ENCODE assay signal across 20 cellular contexts in the genomic region with DNA sequence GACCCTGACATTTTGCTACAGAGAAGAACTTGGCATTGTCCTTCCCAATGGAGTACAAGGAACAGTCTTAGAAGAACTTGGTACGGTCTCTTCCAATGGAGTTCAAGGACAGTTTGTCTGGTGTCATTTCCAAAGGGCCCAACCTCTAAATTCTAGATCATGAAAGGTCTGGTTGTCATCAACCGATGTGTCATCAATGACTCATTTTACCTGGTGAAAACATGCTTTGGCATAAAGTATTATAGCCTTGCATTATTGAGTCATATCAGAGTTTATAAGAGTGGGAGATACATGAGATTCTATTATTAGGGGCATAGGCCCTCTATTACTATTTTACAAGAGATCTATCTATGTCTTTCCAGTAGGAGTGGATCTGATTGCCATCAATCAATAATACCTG. TPM values are rescaled to one million over a fixed set of nuclear protein-coding genes. Genes with fewer than 3 reads are reported as not detected.
DNase-seq lines count a peak whose midpoint lies in the region; ATAC-seq, FAIRE-seq and TF ChIP-seq lines count a peak whose summit lies in the region.
"Had no signal": no experiment of that assay in that cellular context is flagged by ENCODE, and none has a peak within 500 bp of the region (broad histone marks: within the 10 kb centered on the region; RNA-seq: fewer than 3 reads in every experiment).

No MANE protein-coding gene starts in this region.

- H4K20me1 ChIP-seq in PC-3 (ENCODE audit: low read length), result no peaks in the 10 kb centered on the region

- H3K9me2 ChIP-seq in PC-3 (replicated peaks; ENCODE audit: low read length), result no peaks in the 10 kb centered on the region

- H3K9ac ChIP-seq in PC-3 (ENCODE audit: low read length), result no peak overlapping the region

- no peak for TF ChIP-seq POLR2A in right lobe of liver (IDR thresholded peaks at IDR 0.05)

- H3K4me3 Mint-ChIP-seq in activated naive CD8-positive, alpha-beta T cell treated with anti-CD3 and anti-CD28 coated beads, Interleukin-2, amount 50 U/mL, for 24 hours, result no peak overlapping the region
- H3K4me3 Mint-ChIP-seq in activated naive CD8-positive, alpha-beta T cell treated with anti-CD3 and anti-CD28 coated beads for 36 hours, result no peak overlapping the region
- H3K4me3 Mint-ChIP-seq: B cell; CD4-positive, alpha-beta T cell had no signal

- H3K4me1 Mint-ChIP-seq in activated naive CD8-positive, alpha-beta T cell treated with anti-CD3 and anti-CD28 coated beads, Interleukin-2, amount 50 U/mL, for 24 hours, result peaks cover 7% of the 10 kb centered on the region
- H3K4me1 Mint-ChIP-seq in activated naive CD8-positive, alpha-beta T cell treated with anti-CD3 and anti-CD28 coated beads for 36 hours, result peaks cover 7% of the 10 kb centered on the region
- H3K4me1 Mint-ChIP-seq: B cell had no signal

- H3K4me1 ChIP-seq in PC-3 (ENCODE audit: insufficient read depth, low read length), result peaks cover 30% of the 10 kb centered on the region
- peaks cover 0 to 7% (median 0%) of the 10 kb centered on the region in 4 donors for H3K4me1 ChIP-seq in right lobe of liver
- H3K4me1 ChIP-seq: HAP-1, SJSA1 had no signal

- WGBS in right lobe of liver (ENCODE audit: insufficient coverage, low coverage, low lambda C conversion rate, missing lambda C conversion rate), result 61% methylated on average over 2 of the region's 2 CpGs

- H3K27ac ChIP-seq in PC-3 (ENCODE audit: low read length) (peak overlapping the region; percentile 46), right lobe of liver (peak overlapping the region in 2 of 3 donors; percentile 85 to 98)
- H3K27ac ChIP-seq: HL-60, SJSA1 had no signal

- H3K79me2 ChIP-seq in PC-3 (ENCODE audit: low read length), result no peaks in the 10 kb centered on the region

- H3K4me2 ChIP-seq in PC-3 (ENCODE audit: low read length), result no peak overlapping the region

- TF ChIP-seq CTCF in PC-3 (conservative IDR thresholded peaks at IDR 0.05; ENCODE audit: low read depth, low read length), result no peak
- TF ChIP-seq CTCF in bronchial epithelial cell (IDR thresholded peaks at IDR 0.05; ENCODE audit: insufficient read depth, low read length, severe bottlenecking), result no peak
- TF ChIP-seq CTCF in right lobe of liver (IDR thresholded peaks at IDR 0.05), result no peak

- H3K27me3 ChIP-seq in PC-3 (ENCODE audit: low read length), result no peaks in the 10 kb centered on the region
- no peaks in the 10 kb centered on the region for H3K27me3 ChIP-seq in bronchial epithelial cell (ENCODE audit: control insufficient read depth, insufficient read depth, low read length)
- H3K27me3 ChIP-seq in right lobe of liver, result no peaks in the 10 kb centered on the region

- POLR2A ChIA-PET in PC-3 (lab: Charles Lee; ENCODE audit: unreplicated experiment), result no interaction called here

- H3K9me3 Mint-ChIP-seq in activated naive CD8-positive, alpha-beta T cell treated with anti-CD3 and anti-CD28 coated beads, Interleukin-2, amount 50 U/mL, for 24 hours, result no peaks in the 10 kb centered on the region
- H3K9me3 Mint-ChIP-seq in activated naive CD8-positive, alpha-beta T cell treated with anti-CD3 and anti-CD28 coated beads for 36 hours, result no peaks in the 10 kb centered on the region
- H3K9me3 Mint-ChIP-seq: CD4-positive, alpha-beta T cell had no signal

- H2AFZ ChIP-seq in PC-3 (ENCODE audit: low read length), result no peak overlapping the region

- no peak overlapping the region for H3K27ac Mint-ChIP-seq in activated naive CD8-positive, alpha-beta T cell treated with anti-CD3 and anti-CD28 coated beads, Interleukin-2, amount 50 U/mL, for 24 hours
- no peak overlapping the region for H3K27ac Mint-ChIP-seq in activated naive CD8-positive, alpha-beta T cell treated with anti-CD3 and anti-CD28 coated beads for 36 hours
- H3K27ac Mint-ChIP-seq: B cell; CD4-positive, alpha-beta T cell had no signal

- intact Hi-C loops in PC-3 (cut with micrococcal nuclease) (no loop called here), right lobe of liver (cut with DNase I) (no loop called here)

- H3F3A ChIP-seq in PC-3 (ENCODE audit: low read length, unreplicated experiment), result no peaks in the 10 kb centered on the region

- no peaks in the 10 kb centered on the region for H3K9me3 ChIP-seq in PC-3 (ENCODE audit: low read length)
- H3K9me3 ChIP-seq in right lobe of liver, result no peaks in the 10 kb centered on the region
- H3K9me3 ChIP-seq: HAP-1, SJSA1 had no signal

- no peak for FAIRE-seq in bronchial epithelial cell (lab: Jason Lieb, UNC)
- FAIRE-seq: GM19239, HTR-8/SVneo had no signal

- H3K4me3 ChIP-seq in PC-3 (ENCODE audit: low read length) (no peak overlapping the region), bronchial epithelial cell (ENCODE audit: low read depth, low read length) (no peak overlapping the region), right lobe of liver (peak overlapping the region in 1 of 3 donors; percentile 62)
- H3K4me3 ChIP-seq: HAP-1, SJSA1 had no signal

- no peak for DNase-seq in activated naive CD8-positive, alpha-beta T cell treated with anti-CD3 and anti-CD28 coated beads, Interleukin-2, amount 50 U/mL, for 24 hours
- no peak for DNase-seq in activated naive CD8-positive, alpha-beta T cell treated with anti-CD3 and anti-CD28 coated beads for 36 hours
- DNase-seq in PC-3 (peak; percentile 84), bronchial epithelial cell (ENCODE audit: low read depth) (peak; percentile 82), right lobe of liver (no peak), NCI-H1048 (lab: John Stamatoyannopoulos, UW) (no peak)
- DNase-seq: CD4-positive, alpha-beta T cell; DMS53; MV-4-11; NCI-H1436; NCI-H2081; NCI-H748 treated with DMSO at 0.1 percent for 48 hours had no signal

- CTCF ChIA-PET in PC-3 (lab: Charles Lee), result no interaction called here

- H3K27me3 Mint-ChIP-seq in activated naive CD8-positive, alpha-beta T cell treated with anti-CD3 and anti-CD28 coated beads, Interleukin-2, amount 50 U/mL, for 24 hours, result peaks cover 2% of the 10 kb centered on the region
- H3K27me3 Mint-ChIP-seq in activated naive CD8-positive, alpha-beta T cell treated with anti-CD3 and anti-CD28 coated beads for 36 hours, result peaks cover 3% of the 10 kb centered on the region

- ATAC-seq in activated naive CD8-positive, alpha-beta T cell treated with anti-CD3 and anti-CD28 coated beads, Interleukin-2, amount 50 U/mL, for 24 hours, result peak; percentile 63
- ATAC-seq in PC-3 (peak; percentile 30), right lobe of liver (peak in 2 of 4 donors; percentile 6), HG02852 (IDR thresholded peaks at IDR 0.05; ENCODE audit: unreplicated experiment) (no peak)

- no TSS peak for BruUV-seq in PC-3 (replicated peaks; lab: Mats Ljungman, UMichigan)

- H3K36me3 ChIP-seq in PC-3 (ENCODE audit: low read depth, low read length), result no peaks in the 10 kb centered on the region
- no peaks in the 10 kb centered on the region for H3K36me3 ChIP-seq in bronchial epithelial cell (ENCODE audit: control insufficient read depth, insufficient read depth, low read length)
- peaks cover 0 to 76% (median 0%) of the 10 kb centered on the region in 4 donors for H3K36me3 ChIP-seq in right lobe of liver
- H3K36me3 ChIP-seq: HAP-1, SJSA1 had no signal

- H3K36me3 Mint-ChIP-seq in activated naive CD8-positive, alpha-beta T cell treated with anti-CD3 and anti-CD28 coated beads, Interleukin-2, amount 50 U/mL, for 24 hours (ENCODE audit: low read depth), result no peaks in the 10 kb centered on the region
- no peaks in the 10 kb centered on the region for H3K36me3 Mint-ChIP-seq in activated naive CD8-positive, alpha-beta T cell treated with anti-CD3 and anti-CD28 coated beads for 36 hours

RNA-seq across cellular contexts. Expression of a gene that starts 4.3 kb away (rescaled TPM):
- not detected for total RNA-seq in activated naive CD8-positive, alpha-beta T cell treated with anti-CD3 and anti-CD28 coated beads for 36 hours
- not detected in 2 replicates for total RNA-seq in PC-3 (2014; rRNA removed)
- total RNA-seq in bronchial epithelial cell, result not detected in 2 replicates
- total RNA-seq in right lobe of liver, result 1,000 to 10,000 TPM in 1 of 6 experiments, 100 to 1,000 TPM in 3, 1 to 10 TPM in 2; 7.9 to 5,721 (median 385) TPM
- total RNA-seq: B cell; CD4-positive, alpha-beta T cell; NCI-H460; SJSA1 had no signal

Comparison
In these comparisons a context has a peak if more than half of its experiments do, and no peak if none do; other contexts are left out.
1. DNase-seq: peak in PC-3 (single experiment) and bronchial epithelial cell (single experiment); none in activated naive CD8-positive, alpha-beta T cell treated with anti-CD3 and anti-CD28 coated beads, Interleukin-2, amount 50 U/mL, for 24 hours (single experiment), activated naive CD8-positive, alpha-beta T cell treated with anti-CD3 and anti-CD28 coated beads for 36 hours (single experiment), right lobe of liver (0 of 3) and NCI-H1048 (single experiment).